1 cellular context compared by ENCODE assay signal in the genomic region with DNA sequence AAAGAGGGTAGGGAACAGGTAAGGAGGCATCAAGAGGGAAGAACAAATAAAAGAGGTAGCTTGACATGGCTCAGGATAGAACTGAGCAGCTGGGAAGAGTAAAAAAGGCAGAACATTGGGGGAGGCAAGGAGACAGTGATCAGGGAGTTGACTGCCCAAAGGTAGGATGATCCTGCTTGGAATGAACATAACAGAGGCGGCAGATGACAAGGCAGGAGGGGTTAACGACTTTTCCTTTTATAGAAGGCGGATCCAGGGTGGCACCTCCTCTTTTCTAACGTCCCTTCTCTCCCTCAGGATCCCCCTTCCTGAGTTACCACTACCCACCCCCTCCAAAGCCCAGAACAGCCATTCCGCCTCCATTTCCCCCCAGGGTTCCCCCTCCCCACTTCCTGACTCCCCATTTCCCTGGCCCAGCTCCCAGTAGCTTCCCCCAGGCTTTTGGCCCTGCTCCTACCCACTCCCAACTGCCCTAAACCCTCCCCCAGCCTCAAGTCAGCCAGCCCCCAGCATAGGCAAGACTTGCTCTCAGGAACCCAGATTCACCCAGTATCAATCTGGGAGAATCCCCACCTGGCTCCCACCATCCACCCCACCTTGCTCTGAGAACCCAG.
TF ChIP-seq lines count a peak whose summit lies in the region.

No MANE protein-coding gene starts in this region.

TF ChIP-seq in HEK293T, 16 proteins besides CTCF, POLR2A, EP300 and RAD21 (continued from another document):
- TF ChIP-seq HDGF (IDR thresholded peaks at IDR 0.05; ENCODE audit: borderline replicate concordance) (no peak), BHLHE40 (IDR thresholded peaks at IDR 0.05; ENCODE audit: borderline replicate concordance) (no peak), SUZ12 (IDR thresholded peaks at IDR 0.05) (no peak), SP1 (IDR thresholded peaks at IDR 0.05) (no peak)
